Comparison of ENCODE assay signal across 1 cellular context in genomic region chr11:108436594-108436993, GRCh38.
TF ChIP-seq lines count a peak whose summit lies in the region.

No MANE protein-coding gene starts in this region.

TF ChIP-seq in K562, 482 proteins besides CTCF, POLR2A, EP300 and RAD21 (continued from another document):
- peak; percentile 36 for TF ChIP-seq ZNF280A (IDR thresholded peaks at IDR 0.05; ENCODE audit: low read depth, partially characterized antibody)
- TF ChIP-seq CBX5 (IDR thresholded peaks at IDR 0.05; ENCODE audit: borderline replicate concordance, low read depth): 0 out of 2 replicates have a peak, but pooled peaks have one; percentile 24
TF ChIP-seq in K562: peak in this region for 4.
